1 cellular context compared by ENCODE assay signal in genomic region chr16:31377210-31377903, GRCh38.
TF ChIP-seq lines count a peak whose summit lies in the region.

No MANE protein-coding gene starts in this region.

TF ChIP-seq in SK-N-SH treated with all-trans-retinoic acid at 6 μM for 48 hours, 23 proteins besides CTCF, POLR2A, EP300 and RAD21 (continued from another document):
- no peak for TF ChIP-seq TSHZ2 (CRISPR knock-in tag; IDR thresholded peaks at IDR 0.05)
